ENCODE assay signal across 12 cellular contexts in the genomic region with DNA sequence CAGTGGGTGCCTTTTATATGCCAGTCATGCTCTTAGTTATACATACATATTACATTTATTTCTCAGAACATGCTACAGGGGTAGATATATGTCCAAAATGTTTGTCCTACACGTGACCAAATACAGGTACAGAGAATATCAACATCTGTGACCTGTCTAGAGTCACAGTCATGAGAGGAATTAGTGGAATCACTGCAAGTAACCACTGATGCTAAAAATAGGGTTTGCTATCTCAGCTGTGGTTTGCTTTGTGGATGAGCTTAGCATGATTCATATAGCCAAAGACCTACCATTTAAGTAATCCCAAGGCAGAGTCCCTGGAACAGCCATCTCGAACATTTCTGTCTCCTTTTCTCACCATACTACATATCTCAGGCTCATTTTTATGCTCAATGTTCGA. TPM values are rescaled to one million over a fixed set of nuclear protein-coding genes. Genes with fewer than 3 reads are reported as not detected.
A peak's percentile ranks its signal among the peaks of the same experiment; 100 is the strongest.
DNase-seq lines count a peak whose midpoint lies in the region; ATAC-seq and TF ChIP-seq lines count a peak whose summit lies in the region.
"Had no signal": no experiment of that assay in that cellular context is flagged by ENCODE, and none has a peak within 500 bp of the region (broad histone marks: within the 10 kb centered on the region; RNA-seq: fewer than 3 reads in every experiment).

No MANE protein-coding gene starts in this region.

- H3K4me2 ChIP-seq in HCT116 (ENCODE audit: low read length): peak overlapping the region; percentile 57

- RAD21 ChIA-PET in HCT116 (lab: Charles Lee; ENCODE audit: low non-redundant PET in 1 of 2, low total read pairs in 2 of 2, uncharacterized antibody in 2 of 2, unreplicated experiment in 2 of 2): no interaction called here

- H3K9me3 ChIP-seq in AG04450 (ENCODE audit: control insufficient read depth, insufficient read depth, low read length) (no peaks in the 10 kb centered on the region), HCT116 (ENCODE audit: control insufficient read depth in 1 of 2, insufficient read depth in 1 of 2, low read depth in 1 of 2, low read length in 2 of 2) (no peaks in the 10 kb centered on the region)
- H3K9me3 ChIP-seq: esophagus squamous epithelium had no signal

- CTCF ChIA-PET in AG04450 (lab: Charles Lee) (interaction anchor here (0.7 to 1.3 kb wide), 4 partner anchors 12 to 469 kb away, joined by 3 to 5 read pairs (median 3); no protein-coding TSS in a partner anchor), HCT116 (lab: Charles Lee) (interaction anchor here (1.0 to 1.2 kb wide), 2 partner anchors 11 to 118 kb away, joined by 3 to 4 read pairs; partner anchors contain the start of gene GSTA4)

- H2AFZ ChIP-seq in HCT116 (ENCODE audit: low read depth, low read length, poor library complexity, severe bottlenecking): no peak overlapping the region

- H3K4me1 ChIP-seq in HCT116 (ENCODE audit: control insufficient read depth in 1 of 2, insufficient read depth in 2 of 2, low read length in 2 of 2): peaks cover 3 to 25% of the 10 kb centered on the region in 2 experiments

- no peaks in the 10 kb centered on the region for H3K79me2 ChIP-seq in HCT116 (ENCODE audit: insufficient read depth, low read length)

- TF ChIP-seq CTCF in AG04450 (IDR thresholded peaks at IDR 0.05; ENCODE audit: low read depth, low read length) (no peak), HCT116 (IDR thresholded peaks at IDR 0.05 in 2 of 3, conservative IDR thresholded peaks at IDR 0.05 in 1 of 3; ENCODE audit: borderline replicate concordance in 1 of 3, insufficient read depth in 1 of 3, low read depth in 2 of 3, low read length in 2 of 3) (no peak)

- H3K27ac ChIP-seq in AG04450 (ENCODE audit: low read depth, low read length) (no peak overlapping the region), HCT116 (ENCODE audit: low read depth, low read length) (no peak overlapping the region)
- H3K27ac ChIP-seq: esophagus squamous epithelium had no signal

- no peaks in the 10 kb centered on the region for H3K36me3 ChIP-seq in HCT116 (ENCODE audit: control insufficient read depth in 1 of 2, insufficient read depth in 2 of 2, low read length in 2 of 2)
- H3K36me3 ChIP-seq: esophagus squamous epithelium had no signal

- ATAC-seq in HCT116: peak; percentile 49; the same call in 1 of the 2 replicates
- no peak for ATAC-seq in GM18520 (IDR thresholded peaks at IDR 0.05; ENCODE audit: unreplicated experiment)
- no peak for ATAC-seq in GM19324 (IDR thresholded peaks at IDR 0.05; ENCODE audit: low FRiP score, unreplicated experiment)
- ATAC-seq: right cardiac atrium had no signal

- peaks cover 9% of the 10 kb centered on the region for H3K27me3 ChIP-seq in AG04450 (ENCODE audit: control insufficient read depth, insufficient read depth, low read length)
- no peaks in the 10 kb centered on the region; the same call in none of the 2 replicates for H3K27me3 ChIP-seq in HCT116 (ENCODE audit: insufficient read depth, low read length)
- H3K27me3 ChIP-seq: esophagus squamous epithelium had no signal

- peak; percentile 81 for DNase-seq in AG04450 (ENCODE audit: low read depth, low spot score)
- DNase-seq in HCT116 (ENCODE audit: low read depth, low spot score): peak; percentile 29
- DNase-seq in RPMI8226: peak; percentile 62
- peak; percentile 85 for DNase-seq in fibroblast of peridontal ligament (ENCODE audit: extremely low read depth)
- DNase-seq in activated CD4-positive, alpha-beta T cell treated with anti-CD3 and anti-CD28 coated beads, Interleukin-2, amount 50 U/mL, for 1 hour: no peak
- no peak for DNase-seq in erythroblast (lab: John Stamatoyannopoulos, UW)
- DNase-seq: CD4-positive, CD25-positive, alpha-beta regulatory T cell; esophagus squamous epithelium; NCI-H1436 treated with DMSO at 0.1 percent for 48 hours; right cardiac atrium had no signal

- TF ChIP-seq POLR2A in HCT116 (IDR thresholded peaks at IDR 0.05; ENCODE audit: borderline replicate concordance, extremely low read depth, insufficient read depth, insufficient read length): no peak
- no peak for TF ChIP-seq POLR2A in erythroblast (IDR thresholded peaks at IDR 0.05; ENCODE audit: low read length)

- intact Hi-C loops in HCT116 (cut with micrococcal nuclease): no loop called here

- H3K9me2 ChIP-seq in HCT116 (ENCODE audit: insufficient read depth): no peaks in the 10 kb centered on the region

- H3K9ac ChIP-seq in HCT116 (ENCODE audit: low read length): no peak overlapping the region

- no peaks in the 10 kb centered on the region for H4K20me1 ChIP-seq in HCT116 (ENCODE audit: insufficient read depth)

- TF ChIP-seq RAD21 in HCT116 (IDR thresholded peaks at IDR 0.05; ENCODE audit: low read depth): no peak

- H3K4me3 ChIP-seq in AG04450 (ENCODE audit: low read depth, low read length): no peak overlapping the region
- no peak overlapping the region for H3K4me3 ChIP-seq in HCT116 (replicated peaks in 1 of 2; ENCODE audit: low read depth in 1 of 2, low read length in 2 of 2)
- H3K4me3 ChIP-seq: esophagus squamous epithelium had no signal

- BruUV-seq in HCT116 (replicated peaks; lab: Mats Ljungman, UMichigan): no TSS peak

- POLR2A ChIA-PET in AG04450 (lab: Yijun Ruan, JAX) (interaction anchor here (0.7 kb wide), 1 partner anchor 65 kb away, joined by 3 read pairs; no protein-coding TSS in a partner anchor), HCT116 (lab: Charles Lee) (no interaction called here)

TF ChIP-seq in HCT116, 20 proteins besides CTCF, POLR2A, EP300 and RAD21:
- TF ChIP-seq JUND (IDR thresholded peaks at IDR 0.05): peak; percentile 48; the same call in 1 of the 2 replicates
- peak; percentile 30; the same call in 1 of the 2 replicates for TF ChIP-seq SRF (IDR thresholded peaks at IDR 0.05; ENCODE audit: low read depth)
- TF ChIP-seq EZH2 (IDR thresholded peaks at IDR 0.05): no peak
- no peak for TF ChIP-seq ELF1 (IDR thresholded peaks at IDR 0.05; ENCODE audit: borderline replicate concordance, low read depth)
- TF ChIP-seq FOSL1 (IDR thresholded peaks at IDR 0.05; ENCODE audit: low read depth): peak; percentile 61
- TF ChIP-seq POLR2AphosphoS5 (IDR thresholded peaks at IDR 0.05; ENCODE audit: low read depth, low read length): peak; percentile 24; the same call in 1 of the 2 replicates
- TF ChIP-seq SIN3A (IDR thresholded peaks at IDR 0.05; ENCODE audit: low read depth): peak; percentile 54; the same call in 1 of the 2 replicates
- no peak for TF ChIP-seq ZBTB33 (IDR thresholded peaks at IDR 0.05; ENCODE audit: extremely low read depth, insufficient replicate concordance, low read length)

RNA-seq across cellular contexts. Expression of gene GSTA3, which starts 32.3 kb away (rescaled TPM):
- polyA plus RNA-seq in AG04450 (2011; rRNA removed): not detected in 2 replicates
- not detected in 2 replicates for polyA minus RNA-seq in AG04450 (2011; rRNA and poly(A)+ RNA removed)
- total RNA-seq in HCT116 (2021; ENCODE audit: unreplicated experiment): not detected
- not detected in 2 replicates for polyA plus RNA-seq in HCT116 (2012)
- total RNA-seq: CD4-positive, CD25-positive, alpha-beta regulatory T cell; esophagus squamous epithelium; right cardiac atrium had no signal
- polyA plus RNA-seq: CD4-positive, CD25-positive, alpha-beta regulatory T cell; right cardiac atrium had no signal

RNA-seq across cellular contexts. Expression of gene GSTA5, which starts 36.6 kb away (rescaled TPM):
- not detected in 2 replicates for polyA plus RNA-seq in AG04450 (2011; rRNA removed)
- polyA minus RNA-seq in AG04450 (2011; rRNA and poly(A)+ RNA removed): not detected in 2 replicates
- not detected for total RNA-seq in HCT116 (2021; ENCODE audit: unreplicated experiment)
- polyA plus RNA-seq in HCT116 (2012): not detected in 2 replicates
- total RNA-seq: CD4-positive, CD25-positive, alpha-beta regulatory T cell; esophagus squamous epithelium; right cardiac atrium had no signal
- polyA plus RNA-seq: CD4-positive, CD25-positive, alpha-beta regulatory T cell; right cardiac atrium had no signal

Comparison
In these comparisons a context has a peak if more than half of its experiments do, and no peak if none do; other contexts are left out.
1. DNase-seq: peak in AG04450 (single experiment), HCT116 (single experiment), RPMI8226 (single experiment) and fibroblast of peridontal ligament (single experiment); none in activated CD4-positive, alpha-beta T cell treated with anti-CD3 and anti-CD28 coated beads, Interleukin-2, amount 50 U/mL, for 1 hour (single experiment) and erythroblast (0 of 2).